Comparison of ENCODE assay signal across 8 cellular contexts in the genomic region with DNA sequence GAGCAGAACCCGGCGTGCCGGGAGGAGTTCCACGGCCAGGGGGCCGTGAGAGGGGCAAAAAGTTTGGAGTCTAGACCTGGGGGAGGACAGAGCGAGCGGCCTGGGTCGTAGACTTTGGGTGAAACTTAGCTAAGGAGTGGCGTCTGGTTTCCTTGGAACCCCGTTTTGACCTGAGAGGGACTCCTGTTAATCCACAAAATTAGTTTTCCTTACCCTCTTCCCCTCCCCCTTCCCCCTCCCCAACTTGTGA. TPM values are rescaled to one million over a fixed set of nuclear protein-coding genes. Genes with fewer than 3 reads are reported as not detected.
DNase-seq lines count a peak whose midpoint lies in the region; ATAC-seq and TF ChIP-seq lines count a peak whose summit lies in the region.

No MANE protein-coding gene starts in this region.

- H3K4me3 ChIP-seq in Karpas-422 (ENCODE audit: low read length) = peak overlapping the region; percentile 87
- peak overlapping the region; percentile 90 for H3K4me3 ChIP-seq in naive thymus-derived CD4-positive, alpha-beta T cell (ENCODE audit: low read length)

- no peaks in the 10 kb centered on the region for H3K9me2 ChIP-seq in Karpas-422 (replicated peaks; ENCODE audit: insufficient read depth, low read length)

- intact Hi-C loops in Calu3 (cut with micrococcal nuclease; ENCODE audit: unreplicated experiment) = loop anchor here (2.0 kb wide), 1 partner anchor 49 kb away; no protein-coding TSS in a partner anchor
- intact Hi-C loops in naive thymus-derived CD4-positive, alpha-beta T cell (cut with micrococcal nuclease) = loop anchor here (1.0 to 5.0 kb wide), 17 partner anchors 48 to 1421 kb away; a partner anchor contains a TSS

- no peak for TF ChIP-seq CTCF in Calu3 (IDR thresholded peaks at IDR 0.05; ENCODE audit: unreplicated experiment)

- H3K36me3 ChIP-seq in Karpas-422 (ENCODE audit: insufficient read depth, low read length) = no peaks in the 10 kb centered on the region
- H3K36me3 ChIP-seq in naive thymus-derived CD4-positive, alpha-beta T cell (ENCODE audit: control insufficient read depth in 2 of 3, insufficient read depth in 3 of 3, low read length in 3 of 3) = peaks cover 0 to 12% (median 0%) of the 10 kb centered on the region in 3 experiments

- H3K27me3 ChIP-seq in Karpas-422 (ENCODE audit: low read length) = no peaks in the 10 kb centered on the region
- no peaks in the 10 kb centered on the region for H3K27me3 ChIP-seq in naive thymus-derived CD4-positive, alpha-beta T cell (ENCODE audit: control insufficient read depth in 2 of 2, insufficient read depth in 2 of 2, low read length in 2 of 2)

- H3K27ac ChIP-seq in Karpas-422 (ENCODE audit: low read length) (peak overlapping the region; percentile 54), cingulate gyrus (ENCODE audit: low read depth, low read length) (peak overlapping the region; percentile 77)
- peak overlapping the region; percentile 90 for H3K27ac ChIP-seq in naive thymus-derived CD4-positive, alpha-beta T cell (ENCODE audit: low read depth, low read length)

- H3K4me1 Mint-ChIP-seq in Calu3 (ENCODE audit: low read depth, unreplicated experiment) = no peaks in the 10 kb centered on the region
- H3K4me1 Mint-ChIP-seq in naive thymus-derived CD4-positive, alpha-beta T cell = peaks cover 24 to 46% (median 35%) of the 10 kb centered on the region in 7 donors

- H3K27ac Mint-ChIP-seq in Calu3 (ENCODE audit: unreplicated experiment) = no peak overlapping the region
- peak overlapping the region in 5 of 9 donors; percentile 59 to 86 (median 82) for H3K27ac Mint-ChIP-seq in naive thymus-derived CD4-positive, alpha-beta T cell

- peaks cover 50% of the 10 kb centered on the region for H3K79me2 ChIP-seq in Karpas-422 (ENCODE audit: low read length)

- H3K9me3 ChIP-seq in Karpas-422 (ENCODE audit: low read length) = no peaks in the 10 kb centered on the region
- H3K9me3 ChIP-seq in naive thymus-derived CD4-positive, alpha-beta T cell (ENCODE audit: control insufficient read depth in 2 of 3, low read length in 3 of 3) = no peaks in the 10 kb centered on the region

- H3K4me1 ChIP-seq in Karpas-422 (ENCODE audit: low read length) = peaks cover 16% of the 10 kb centered on the region
- peaks cover 0 to 6% of the 10 kb centered on the region in 2 donors for H3K4me1 ChIP-seq in naive thymus-derived CD4-positive, alpha-beta T cell (ENCODE audit: control insufficient read depth in 2 of 2, insufficient read depth in 2 of 2, low read length in 2 of 2)

- no TSS peak for BruUV-seq in Calu3 (replicated peaks; lab: Mats Ljungman, UMichigan)

- no peak for ATAC-seq in naive thymus-derived CD4-positive, alpha-beta T cell
- ATAC-seq in GM18517 (IDR thresholded peaks at IDR 0.05; ENCODE audit: unreplicated experiment) (no peak), HG02763 (IDR thresholded peaks at IDR 0.05; ENCODE audit: unreplicated experiment) (no peak), GM18519 (IDR thresholded peaks at IDR 0.05; ENCODE audit: low FRiP score, unreplicated experiment) (no peak)

- H3K4me2 ChIP-seq in Karpas-422 (ENCODE audit: low read depth, low read length, poor library complexity, severe bottlenecking) = peak overlapping the region; percentile 63

- no peak for DNase-seq in Calu3
- DNase-seq in Karpas-422 = peak; percentile 42
- DNase-seq in naive thymus-derived CD4-positive, alpha-beta T cell = peak in 1 of 9 donors; percentile 25
- no peak for DNase-seq in NCI-H187 (lab: John Stamatoyannopoulos, UW)

- POLR2A ChIA-PET in naive thymus-derived CD4-positive, alpha-beta T cell (lab: Charles Lee) = interaction anchor here (0.5 to 2.1 kb wide), 8 partner anchors 29 to 1204 kb away, joined by 3 to 7 read pairs (median 4); a partner anchor contains a TSS

- no peaks in the 10 kb centered on the region for H3K27me3 Mint-ChIP-seq in Calu3 (ENCODE audit: unreplicated experiment)
- H3K27me3 Mint-ChIP-seq in naive thymus-derived CD4-positive, alpha-beta T cell = no peaks in the 10 kb centered on the region

- no peaks in the 10 kb centered on the region for H3K9me3 Mint-ChIP-seq in Calu3 (ENCODE audit: low read depth, unreplicated experiment)
- H3K9me3 Mint-ChIP-seq in naive thymus-derived CD4-positive, alpha-beta T cell = no peaks in the 10 kb centered on the region

- H2AFZ ChIP-seq in Karpas-422 (ENCODE audit: low read length) = peak overlapping the region; percentile 50; the same call in 1 of the 2 replicates

- H3K9ac ChIP-seq in Karpas-422 (ENCODE audit: low read length) = peak overlapping the region; percentile 94

- H4K20me1 ChIP-seq in Karpas-422 (ENCODE audit: insufficient read depth, low read depth, low read length) = no peaks in the 10 kb centered on the region

- H3K36me3 Mint-ChIP-seq in Calu3 (ENCODE audit: insufficient read depth, unreplicated experiment) = peaks cover 29% of the 10 kb centered on the region
- H3K36me3 Mint-ChIP-seq in naive thymus-derived CD4-positive, alpha-beta T cell = peaks cover 0 to 13% (median 4%) of the 10 kb centered on the region in 5 donors

- CTCF ChIA-PET in Calu3 (lab: Charles Lee) = interaction anchor here (0.6 to 3.9 kb wide), 8 partner anchors 27 to 204 kb away, joined by 3 to 25 read pairs (median 3); no protein-coding TSS in a partner anchor
- CTCF ChIA-PET in naive thymus-derived CD4-positive, alpha-beta T cell (lab: Charles Lee) = interaction anchor here (0.6 to 1.8 kb wide), 5 partner anchors 9 to 1408 kb away, joined by 3 to 7 read pairs (median 4); no protein-coding TSS in a partner anchor

- H3K4me3 Mint-ChIP-seq in Calu3 (ENCODE audit: low read depth, unreplicated experiment) = peak overlapping the region; percentile 77
- H3K4me3 Mint-ChIP-seq in naive thymus-derived CD4-positive, alpha-beta T cell = peak overlapping the region; percentile 85 to 97 (median 94)

RNA-seq across cellular contexts. Expression of a gene that starts 0.6 kb away (rescaled TPM):
- total RNA-seq in Calu3 (2022) = 27.1 and 28.1 TPM in 2 replicates
- total RNA-seq in Karpas-422 (2014; rRNA removed; shearing (Covaris generic); ENCODE audit: low replicate concordance) = 3.3 and 7.6 TPM in 2 replicates
- 10 to 100 TPM; 22.0 to 37.1 (median 33.8) TPM for total RNA-seq in naive thymus-derived CD4-positive, alpha-beta T cell
- polyA plus RNA-seq in naive thymus-derived CD4-positive, alpha-beta T cell = 10 to 100 TPM; 18.3 to 29.3 TPM

RNA-seq across cellular contexts. Expression of a gene that starts 0.7 kb away (rescaled TPM):
- total RNA-seq in Calu3 (2022) = 2.8 and 3.6 TPM in 2 replicates
- total RNA-seq in Karpas-422 (2014; rRNA removed; shearing (Covaris generic); ENCODE audit: low replicate concordance) = 3.0 and 6.0 TPM in 2 replicates
- total RNA-seq in naive thymus-derived CD4-positive, alpha-beta T cell = 1 to 10 TPM; 2.0 to 3.3 (median 2.2) TPM
- polyA plus RNA-seq in naive thymus-derived CD4-positive, alpha-beta T cell = 1 to 10 TPM in 1 of 2 donors, under 1 TPM in 1; 0.74 to 1.2 TPM
